8 cellular contexts compared by ENCODE assay signal in genomic region chr1:156214024-156214748, GRCh38. TPM values are rescaled to one million over a fixed set of nuclear protein-coding genes. Genes with fewer than 3 reads are reported as not detected.
DNase-seq lines count a peak whose midpoint lies in the region; ATAC-seq, FAIRE-seq and TF ChIP-seq lines count a peak whose summit lies in the region.

No MANE protein-coding gene starts in this region.

- TF ChIP-seq CTCF in C4-2B (conservative IDR thresholded peaks at IDR 0.05) (no peak), KMS-11 (conservative IDR thresholded peaks at IDR 0.05; ENCODE audit: low read depth, low read length) (no peak), astrocyte (IDR thresholded peaks at IDR 0.05; ENCODE audit: insufficient read depth, low read depth, low read length) (no peak), mesothelial cell of epicardium (IDR thresholded peaks at IDR 0.05; ENCODE audit: unreplicated experiment) (no peak)

- H3K9ac ChIP-seq in KMS-11: peak overlapping the region; percentile 84
- peak overlapping the region; percentile 26 for H3K9ac ChIP-seq in astrocyte (ENCODE audit: low read length)

- no peaks in the 10 kb centered on the region for H3K36me3 ChIP-seq in KMS-11 (ENCODE audit: insufficient read depth)
- H3K36me3 ChIP-seq in astrocyte (ENCODE audit: insufficient read depth, low read length): peaks cover 3% of the 10 kb centered on the region

- no peaks in the 10 kb centered on the region for H3K27me3 ChIP-seq in KMS-11 (ENCODE audit: insufficient read depth, low read depth)
- no peaks in the 10 kb centered on the region for H3K27me3 ChIP-seq in astrocyte (ENCODE audit: insufficient read depth, low read length)

- H3K27me3 Mint-ChIP-seq in astrocyte (ENCODE audit: low read depth, unreplicated experiment) (no peaks in the 10 kb centered on the region), mesothelial cell of epicardium (ENCODE audit: low read depth) (no peaks in the 10 kb centered on the region)

- H3K9me3 ChIP-seq in astrocyte (ENCODE audit: insufficient read depth, low read depth, low read length): no peaks in the 10 kb centered on the region

- peak; percentile 86 for DNase-seq in astrocyte (ENCODE audit: low read depth)
- no peak for DNase-seq in mesothelial cell of epicardium (ENCODE audit: low spot score in 2 of 2, unreplicated experiment in 2 of 2)
- no peak for DNase-seq in NCI-H187 treated with DMSO at 0.1 percent for 48 hours (lab: John Stamatoyannopoulos, UW)
- no peak for DNase-seq in medulla oblongata (ENCODE audit: extremely low spot score)
- no peak for DNase-seq in effector CD4-positive, alpha-beta T cell

- ATAC-seq in HG03378 (IDR thresholded peaks at IDR 0.05; ENCODE audit: unreplicated experiment): no peak

- no peaks in the 10 kb centered on the region for H4K20me1 ChIP-seq in KMS-11 (ENCODE audit: insufficient read depth)
- H4K20me1 ChIP-seq in astrocyte (ENCODE audit: insufficient read depth, low read length): peaks cover 6% of the 10 kb centered on the region

- H3K9me3 Mint-ChIP-seq in astrocyte (ENCODE audit: unreplicated experiment) (no peaks in the 10 kb centered on the region), mesothelial cell of epicardium (no peaks in the 10 kb centered on the region)

- H3K4me3 Mint-ChIP-seq in astrocyte (ENCODE audit: unreplicated experiment): peak overlapping the region; percentile 72
- peak overlapping the region; percentile 94 for H3K4me3 Mint-ChIP-seq in mesothelial cell of epicardium

- H3K79me2 ChIP-seq in KMS-11 (ENCODE audit: insufficient read depth, low read depth) (peaks cover 24% of the 10 kb centered on the region; the same call in 1 of the 2 replicates), astrocyte (ENCODE audit: insufficient read depth, low read length) (peaks cover 22% of the 10 kb centered on the region)

- H3K27ac Mint-ChIP-seq in astrocyte (ENCODE audit: unreplicated experiment) (peak overlapping the region; percentile 41), mesothelial cell of epicardium (peak overlapping the region; percentile 87)

- H3K4me1 ChIP-seq in KMS-11 (ENCODE audit: low read depth, poor library complexity, severe bottlenecking) (peaks cover 34% of the 10 kb centered on the region), astrocyte (ENCODE audit: insufficient read depth, low read length) (peaks cover 13% of the 10 kb centered on the region)

- H3K36me3 Mint-ChIP-seq in astrocyte (ENCODE audit: low read depth, unreplicated experiment) (peaks cover 20% of the 10 kb centered on the region), mesothelial cell of epicardium (peaks cover 11% of the 10 kb centered on the region)

- FAIRE-seq in astrocyte (lab: Jason Lieb, UNC): no peak

- H3K27ac ChIP-seq in C4-2B (peak overlapping the region; percentile 92), KMS-11 (peak overlapping the region; percentile 75; the same call in 1 of the 2 replicates), astrocyte (ENCODE audit: low read depth, low read length) (peak overlapping the region; percentile 99)

- H3K4me1 Mint-ChIP-seq in astrocyte (ENCODE audit: low read depth, unreplicated experiment): peaks cover 4% of the 10 kb centered on the region
- H3K4me1 Mint-ChIP-seq in mesothelial cell of epicardium: peaks cover 12% of the 10 kb centered on the region

- H3K4me3 ChIP-seq in KMS-11 (IDR thresholded peaks at IDR 0.05; ENCODE audit: insufficient read depth, low read depth, low read length) (peak overlapping the region; percentile 99), astrocyte (ENCODE audit: insufficient read depth, low read depth, low read length) (peak overlapping the region; percentile 16)

- H3K4me2 ChIP-seq in KMS-11 (peak overlapping the region; percentile 70), astrocyte (ENCODE audit: low read length) (peak overlapping the region; percentile 95)

- H2AFZ ChIP-seq in KMS-11 (ENCODE audit: low read depth) (no peak overlapping the region), astrocyte (ENCODE audit: low read depth, low read length) (no peak overlapping the region)

RNA-seq across cellular contexts. Expression of gene PMF1, which starts 1.4 kb away (rescaled TPM):
- 28.9 and 29.9 TPM in 2 replicates for total RNA-seq in astrocyte
- 73.4 to 74.8 TPM (median 74.6 TPM) in 3 replicates for total RNA-seq in mesothelial cell of epicardium

RNA-seq across cellular contexts. Expression of gene SLC25A44, which starts 20.3 kb away (rescaled TPM):
- total RNA-seq in astrocyte (21.3 and 21.7 TPM in 2 replicates), mesothelial cell of epicardium (15.4 to 18.7 TPM (median 18.4 TPM) in 3 replicates)

RNA-seq across cellular contexts. Expression of gene BGLAP, which starts 27.8 kb away (rescaled TPM):
- 0.66 TPM in 1 of 2 replicates, not detected in the other for total RNA-seq in astrocyte
- total RNA-seq in mesothelial cell of epicardium: 5.8 to 7.3 TPM (median 6.8 TPM) in 3 replicates

RNA-seq across cellular contexts. Expression of gene PAQR6, which starts 33.7 kb away (rescaled TPM):
- total RNA-seq in astrocyte: 6.4 and 7.2 TPM in 2 replicates
- 30.1 to 32.0 TPM (median 30.7 TPM) in 3 replicates for total RNA-seq in mesothelial cell of epicardium
